15 cellular contexts compared by ENCODE assay signal in the genomic region with DNA sequence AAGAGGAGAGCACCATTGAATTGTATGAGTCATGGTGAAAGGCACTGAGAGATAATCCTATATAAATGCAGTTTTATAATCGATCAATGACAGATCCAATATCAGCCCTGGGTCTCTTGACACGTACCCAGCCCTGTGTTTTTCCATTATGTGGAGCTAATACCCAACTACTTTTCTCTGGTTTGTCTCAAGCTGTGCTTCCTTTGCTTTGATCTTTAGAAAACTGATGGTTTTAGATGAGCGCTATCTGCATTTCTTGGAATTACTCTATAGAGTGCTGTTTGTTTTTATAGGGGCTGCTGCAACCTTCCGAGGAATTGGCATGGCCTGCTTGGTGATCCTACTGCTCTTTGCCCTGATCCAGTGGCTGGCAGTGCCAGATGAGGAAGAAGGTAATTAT. TPM values are rescaled to one million over a fixed set of nuclear protein-coding genes. Genes with fewer than 3 reads are reported as not detected.
DNase-seq lines count a peak whose midpoint lies in the region; ATAC-seq and TF ChIP-seq lines count a peak whose summit lies in the region.
"Had no signal": no experiment of that assay in that cellular context is flagged by ENCODE, and none has a peak within 500 bp of the region (broad histone marks: within the 10 kb centered on the region; RNA-seq: fewer than 3 reads in every experiment).

No MANE protein-coding gene starts in this region.

- peaks cover 27% of the 10 kb centered on the region for H3K9me3 Mint-ChIP-seq in activated CD4-positive, alpha-beta T cell treated with anti-CD3 and anti-CD28 coated beads, Interleukin-2, amount 10 ng/mL, durations not matched to agents 24 days and 14 days
- peaks cover 13% of the 10 kb centered on the region for H3K9me3 Mint-ChIP-seq in CD4-positive, alpha-beta T cell
- peaks cover 28% of the 10 kb centered on the region for H3K9me3 Mint-ChIP-seq in T-helper 2 cell treated with Interferon-gamma antibody and Interleukin-4, amounts not matched to agents 5 μg/mL and 100 μg/mL, for 36 hours
- peaks cover 38% of the 10 kb centered on the region for H3K9me3 Mint-ChIP-seq in mesothelial cell of epicardium

- peaks cover 76% of the 10 kb centered on the region for H3K36me3 Mint-ChIP-seq in activated CD4-positive, alpha-beta T cell treated with anti-CD3 and anti-CD28 coated beads, Interleukin-2, amount 10 ng/mL, durations not matched to agents 24 days and 14 days (ENCODE audit: low read depth)
- H3K36me3 Mint-ChIP-seq in CD4-positive, alpha-beta T cell (ENCODE audit: low read depth), result peaks cover 88% of the 10 kb centered on the region
- peaks cover 75% of the 10 kb centered on the region for H3K36me3 Mint-ChIP-seq in T-helper 2 cell treated with Interferon-gamma antibody and Interleukin-4, amounts not matched to agents 5 μg/mL and 100 μg/mL, for 36 hours (ENCODE audit: low read depth)
- peaks cover 50% of the 10 kb centered on the region for H3K36me3 Mint-ChIP-seq in mesothelial cell of epicardium

- no peak for ATAC-seq in CD4-positive, alpha-beta T cell (ENCODE audit: poor library complexity)
- ATAC-seq in GM21447 (IDR thresholded peaks at IDR 0.05; ENCODE audit: unreplicated experiment), result no peak

- H3K9me3 ChIP-seq in CD4-positive, alpha-beta T cell (ENCODE audit: control insufficient read depth, low read length), result peaks cover 5% of the 10 kb centered on the region

- TF ChIP-seq CTCF in CD4-positive, alpha-beta T cell (IDR thresholded peaks at IDR 0.05), result no peak
- TF ChIP-seq CTCF in mesothelial cell of epicardium (IDR thresholded peaks at IDR 0.05; ENCODE audit: unreplicated experiment), result no peak

- H3K27me3 ChIP-seq in CD4-positive, alpha-beta T cell (ENCODE audit: control insufficient read depth, insufficient read depth, low read length), result no peaks in the 10 kb centered on the region

- CTCF ChIA-PET in CD4-positive, alpha-beta T cell (lab: Charles Lee), result no interaction called here

- peak overlapping the region; percentile 6 for H3K4me3 Mint-ChIP-seq in activated CD4-positive, alpha-beta T cell treated with anti-CD3 and anti-CD28 coated beads, Interleukin-2, amount 10 ng/mL, durations not matched to agents 24 days and 14 days
- no peak overlapping the region for H3K4me3 Mint-ChIP-seq in CD4-positive, alpha-beta T cell
- H3K4me3 Mint-ChIP-seq in T-helper 2 cell treated with Interferon-gamma antibody and Interleukin-4, amounts not matched to agents 5 μg/mL and 100 μg/mL, for 36 hours, result peak overlapping the region; percentile 5
- no peak overlapping the region for H3K4me3 Mint-ChIP-seq in mesothelial cell of epicardium
- H3K4me3 Mint-ChIP-seq: B cell had no signal

- DNase-seq in activated CD4-positive, alpha-beta T cell treated with anti-CD3 and anti-CD28 coated beads, Interleukin-2, amount 10 ng/mL, durations not matched to agents 24 days and 14 days, result no peak
- no peak for DNase-seq in activated CD4-positive, alpha-beta T cell treated with anti-CD3 and anti-CD28 coated beads for 4 hours
- DNase-seq in CD4-positive, alpha-beta T cell, result no peak
- DNase-seq in T-helper 2 cell treated with Interferon-gamma antibody and Interleukin-4, amounts not matched to agents 5 μg/mL and 100 μg/mL, for 36 hours (ENCODE audit: low spot score), result no peak
- no peak for DNase-seq in mesothelial cell of epicardium (ENCODE audit: low spot score in 2 of 2, unreplicated experiment in 2 of 2)
- DNase-seq in stimulated activated CD4-positive, alpha-beta T cell treated with anti-CD3 and anti-CD28 coated beads, Interleukin-4, amount 100 ng/mL, for 1 hour, result no peak
- DNase-seq: Caco-2, GDM1, NCI-H1092 treated with DMSO at 0.1 percent for 48 hours, NCI-H146, NCI-H2029 treated with DMSO at 0.1 percent for 48 hours, OCI-M1, Right ventricle myocardium superior had no signal

- peak overlapping the region; percentile 51 for H3K27ac Mint-ChIP-seq in activated CD4-positive, alpha-beta T cell treated with anti-CD3 and anti-CD28 coated beads, Interleukin-2, amount 10 ng/mL, durations not matched to agents 24 days and 14 days
- peak overlapping the region; percentile 54 for H3K27ac Mint-ChIP-seq in CD4-positive, alpha-beta T cell
- peak overlapping the region; percentile 49 for H3K27ac Mint-ChIP-seq in T-helper 2 cell treated with Interferon-gamma antibody and Interleukin-4, amounts not matched to agents 5 μg/mL and 100 μg/mL, for 36 hours
- peak overlapping the region; percentile 22 for H3K27ac Mint-ChIP-seq in mesothelial cell of epicardium
- H3K27ac Mint-ChIP-seq: B cell had no signal

- H3K27me3 Mint-ChIP-seq in activated CD4-positive, alpha-beta T cell treated with anti-CD3 and anti-CD28 coated beads, Interleukin-2, amount 10 ng/mL, durations not matched to agents 24 days and 14 days, result no peaks in the 10 kb centered on the region
- no peaks in the 10 kb centered on the region for H3K27me3 Mint-ChIP-seq in CD4-positive, alpha-beta T cell
- no peaks in the 10 kb centered on the region for H3K27me3 Mint-ChIP-seq in T-helper 2 cell treated with Interferon-gamma antibody and Interleukin-4, amounts not matched to agents 5 μg/mL and 100 μg/mL, for 36 hours (ENCODE audit: low read depth)
- H3K27me3 Mint-ChIP-seq in mesothelial cell of epicardium (ENCODE audit: low read depth), result no peaks in the 10 kb centered on the region
- H3K27me3 Mint-ChIP-seq: B cell had no signal

- POLR2A ChIA-PET in CD4-positive, alpha-beta T cell (lab: Charles Lee), result interaction anchor here (1.3 kb wide), 1 partner anchor 9 kb away, joined by 4 read pairs; no protein-coding TSS in a partner anchor

- intact Hi-C loops in activated CD4-positive, alpha-beta T cell treated with anti-CD3 and anti-CD28 coated beads, Interleukin-2, amount 10 ng/mL, durations not matched to agents 24 days and 14 days (cut with micrococcal nuclease), result no loop called here
- intact Hi-C loops in CD4-positive, alpha-beta T cell (cut with DNase I, micrococcal nuclease), result loop anchor here in 1 of 2 experiments (10.0 kb wide), 1 partner anchor 105 kb away; no protein-coding TSS in a partner anchor

- peaks cover 26% of the 10 kb centered on the region for H3K4me1 Mint-ChIP-seq in activated CD4-positive, alpha-beta T cell treated with anti-CD3 and anti-CD28 coated beads, Interleukin-2, amount 10 ng/mL, durations not matched to agents 24 days and 14 days
- peaks cover 61% of the 10 kb centered on the region for H3K4me1 Mint-ChIP-seq in CD4-positive, alpha-beta T cell (ENCODE audit: low read depth)
- peaks cover 31% of the 10 kb centered on the region for H3K4me1 Mint-ChIP-seq in T-helper 2 cell treated with Interferon-gamma antibody and Interleukin-4, amounts not matched to agents 5 μg/mL and 100 μg/mL, for 36 hours (ENCODE audit: low read depth)
- peaks cover 21% of the 10 kb centered on the region for H3K4me1 Mint-ChIP-seq in mesothelial cell of epicardium

- no peak overlapping the region for H3K27ac ChIP-seq in CD4-positive, alpha-beta T cell (ENCODE audit: low read depth, low read length)

RNA-seq across cellular contexts. Expression of a gene that starts 45.0 kb away (rescaled TPM):
- total RNA-seq in activated CD4-positive, alpha-beta T cell treated with anti-CD3 and anti-CD28 coated beads, Interleukin-2, amount 10 ng/mL, durations not matched to agents 24 days and 14 days, result 16.4 and 19.0 TPM in 2 replicates
- total RNA-seq in CD4-positive, alpha-beta T cell, result 10 to 100 TPM; 11.6 to 12.2 TPM
- total RNA-seq in mesothelial cell of epicardium, result 17.6 to 21.1 TPM (median 18.9 TPM) in 3 replicates

Comparison
In these comparisons a context has a peak if more than half of its experiments do, and no peak if none do; other contexts are left out.
1. H3K4me3 Mint-ChIP-seq: peak in activated CD4-positive, alpha-beta T cell treated with anti-CD3 and anti-CD28 coated beads, Interleukin-2, amount 10 ng/mL, durations not matched to agents 24 days and 14 days (single experiment) and T-helper 2 cell treated with Interferon-gamma antibody and Interleukin-4, amounts not matched to agents 5 μg/mL and 100 μg/mL, for 36 hours (single experiment); none in CD4-positive, alpha-beta T cell (single experiment) and mesothelial cell of epicardium (single experiment).
2. Peak in every context shown above with its lines, with median percentiles within 50 percentile points of each other: H3K27ac Mint-ChIP-seq.